Comparison of ENCODE assay signal across 8 cellular contexts in the genomic region with DNA sequence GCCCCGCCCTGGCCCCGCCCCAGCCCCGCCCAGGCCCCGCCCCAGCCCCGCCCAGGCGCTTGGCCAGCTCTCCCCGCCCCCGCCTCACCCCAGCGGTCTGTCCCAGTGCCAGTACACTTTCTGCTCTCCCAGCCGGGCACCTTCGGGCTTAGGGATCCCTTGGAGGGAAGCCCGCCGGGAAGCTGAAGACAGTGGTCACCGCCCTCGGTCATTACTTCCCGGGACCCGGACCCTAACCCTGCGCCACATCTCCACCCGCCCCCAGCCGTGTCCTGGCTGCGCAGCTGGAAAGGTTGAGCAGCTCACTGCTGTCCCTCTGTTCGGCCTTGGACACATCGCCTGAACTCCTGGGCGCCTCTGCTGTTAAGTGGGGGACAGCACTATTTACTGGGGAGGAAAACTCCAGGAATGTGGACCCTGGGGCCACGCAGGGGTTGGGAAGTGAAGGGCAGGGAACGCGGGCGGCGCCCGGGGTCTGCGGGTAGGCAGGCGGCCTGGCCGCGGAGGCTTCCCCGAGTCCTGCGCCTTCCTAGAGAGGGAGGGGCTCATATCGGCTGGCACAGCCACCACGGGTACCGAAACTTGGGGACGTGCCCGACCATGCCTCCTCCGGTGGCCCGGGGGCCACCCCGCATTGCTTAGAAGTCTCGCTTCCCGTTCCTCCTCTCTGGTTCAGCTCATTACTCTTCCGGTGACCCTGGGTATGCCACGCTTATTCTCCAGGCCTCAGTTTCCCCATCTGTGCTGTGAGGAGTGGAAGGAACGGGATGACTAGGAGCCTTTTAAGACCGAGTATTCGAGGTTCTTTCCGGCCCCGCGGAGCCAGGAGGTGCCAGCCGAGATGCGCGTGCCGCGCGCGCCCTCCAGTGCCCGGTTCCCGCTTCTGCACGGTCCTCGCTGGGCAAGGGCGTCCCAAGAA.
A peak's percentile ranks its signal among the peaks of the same experiment; 100 is the strongest.
DNase-seq lines count a peak whose midpoint lies in the region; ATAC-seq and TF ChIP-seq lines count a peak whose summit lies in the region.

No MANE protein-coding gene starts in this region.

- H3K4me3 ChIP-seq in OCI-LY1 (ENCODE audit: low read depth, low read length, poor library complexity, severe bottlenecking), result no peak overlapping the region

- no peak for TF ChIP-seq POLR2A in erythroblast (IDR thresholded peaks at IDR 0.05; ENCODE audit: low read length)

- intact Hi-C loops in CD4-positive, alpha-beta T cell (cut with DNase I, micrococcal nuclease), result loop anchor here (1.0 to 5.0 kb wide), 8 partner anchors 15 to 420 kb away; a partner anchor contains a TSS

- H4K20me1 ChIP-seq in OCI-LY1 (ENCODE audit: insufficient read depth, low read length), result no peaks in the 10 kb centered on the region

- peaks cover 5% of the 10 kb centered on the region for H3K4me1 ChIP-seq in OCI-LY1 (ENCODE audit: insufficient read depth, low read length, severe bottlenecking)

- POLR2A ChIA-PET in CD4-positive, alpha-beta T cell (lab: Charles Lee), result interaction anchor here (0.5 to 2.1 kb wide), 9 partner anchors 11 to 249 kb away, joined by 3 to 14 read pairs (median 3); a partner anchor contains a TSS

- peak overlapping the region; percentile 89 for H3K4me3 Mint-ChIP-seq in CD4-positive, alpha-beta T cell

- no peaks in the 10 kb centered on the region for H3K36me3 ChIP-seq in OCI-LY1 (ENCODE audit: insufficient read depth, low read length)

- no peaks in the 10 kb centered on the region for H3F3A ChIP-seq in OCI-LY1 (ENCODE audit: insufficient read depth, low read length)

- no peaks in the 10 kb centered on the region for H3K79me2 ChIP-seq in OCI-LY1 (ENCODE audit: insufficient read depth, low read length)

- peak; percentile 98 for TF ChIP-seq CTCF in CD4-positive, alpha-beta T cell (IDR thresholded peaks at IDR 0.05)
- peak; percentile 97 for TF ChIP-seq CTCF in OCI-LY1 (IDR thresholded peaks at IDR 0.05; ENCODE audit: low read length)

- no peaks in the 10 kb centered on the region for H3K9me3 Mint-ChIP-seq in CD4-positive, alpha-beta T cell

- H3K9ac ChIP-seq in OCI-LY1 (ENCODE audit: low read length), result no peak overlapping the region

- no peak overlapping the region for H3K27ac ChIP-seq in CD4-positive, alpha-beta T cell (ENCODE audit: low read depth, low read length)
- no peak overlapping the region for H3K27ac ChIP-seq in OCI-LY1 (ENCODE audit: low read depth, low read length, poor library complexity, severe bottlenecking)

- no peaks in the 10 kb centered on the region for H3K36me3 Mint-ChIP-seq in CD4-positive, alpha-beta T cell (ENCODE audit: low read depth)

- H3K27me3 Mint-ChIP-seq in CD4-positive, alpha-beta T cell, result peaks cover 3% of the 10 kb centered on the region

- H3K9me3 ChIP-seq in CD4-positive, alpha-beta T cell (ENCODE audit: control insufficient read depth, low read length), result no peaks in the 10 kb centered on the region
- H3K9me3 ChIP-seq in OCI-LY1 (ENCODE audit: low read length), result no peaks in the 10 kb centered on the region

- H3K4me1 Mint-ChIP-seq in CD4-positive, alpha-beta T cell (ENCODE audit: low read depth), result peaks cover 17% of the 10 kb centered on the region

- CTCF ChIA-PET in CD4-positive, alpha-beta T cell (lab: Charles Lee), result interaction anchor here (0.7 to 5.9 kb wide), 5 partner anchors 15 to 417 kb away, joined by 3 to 52 read pairs (median 4); no protein-coding TSS in a partner anchor

- H3K27me3 ChIP-seq in CD4-positive, alpha-beta T cell (ENCODE audit: control insufficient read depth, insufficient read depth, low read length), result no peaks in the 10 kb centered on the region
- H3K27me3 ChIP-seq in OCI-LY1 (ENCODE audit: insufficient read depth, low read length), result no peaks in the 10 kb centered on the region

- no peak overlapping the region for H2AFZ ChIP-seq in OCI-LY1 (ENCODE audit: low read length)

- DNase-seq in CD4-positive, alpha-beta T cell, result peak; percentile 63 to 86 (median 76)
- peak; percentile 79 for DNase-seq in activated T-cell treated with anti-CD3 and anti-CD28 coated beads for 48 hours (ENCODE audit: low read depth)
- DNase-seq in erythroblast (lab: John Stamatoyannopoulos, UW), result peak; percentile 76 to 88
- peak; percentile 86 for DNase-seq in mucosa of gallbladder (ENCODE audit: low spot score)
- DNase-seq in stimulated activated CD8-positive, alpha-beta memory T cell treated with anti-CD3 and anti-CD28 coated beads, Interleukin-4, amount 100 ng/mL, for 1 hour (ENCODE audit: low read depth in 2 of 2, low spot score in 1 of 2), result peak; percentile 58 to 65

- no peaks in the 10 kb centered on the region for H3K9me2 ChIP-seq in OCI-LY1 (ENCODE audit: low read depth, low read length)

- peak overlapping the region; percentile 58 for H3K27ac Mint-ChIP-seq in CD4-positive, alpha-beta T cell

- ATAC-seq in CD4-positive, alpha-beta T cell (ENCODE audit: poor library complexity), result peak; percentile 89
- ATAC-seq in GM19328 (IDR thresholded peaks at IDR 0.05; ENCODE audit: unreplicated experiment) (peak; percentile 84), HG03457 (IDR thresholded peaks at IDR 0.05; ENCODE audit: unreplicated experiment) (peak; percentile 74)

- peak overlapping the region; percentile 17; the same call in 1 of the 2 replicates for H3K4me2 ChIP-seq in OCI-LY1 (ENCODE audit: low read length)
